8 cellular contexts compared by ENCODE assay signal in the genomic region with DNA sequence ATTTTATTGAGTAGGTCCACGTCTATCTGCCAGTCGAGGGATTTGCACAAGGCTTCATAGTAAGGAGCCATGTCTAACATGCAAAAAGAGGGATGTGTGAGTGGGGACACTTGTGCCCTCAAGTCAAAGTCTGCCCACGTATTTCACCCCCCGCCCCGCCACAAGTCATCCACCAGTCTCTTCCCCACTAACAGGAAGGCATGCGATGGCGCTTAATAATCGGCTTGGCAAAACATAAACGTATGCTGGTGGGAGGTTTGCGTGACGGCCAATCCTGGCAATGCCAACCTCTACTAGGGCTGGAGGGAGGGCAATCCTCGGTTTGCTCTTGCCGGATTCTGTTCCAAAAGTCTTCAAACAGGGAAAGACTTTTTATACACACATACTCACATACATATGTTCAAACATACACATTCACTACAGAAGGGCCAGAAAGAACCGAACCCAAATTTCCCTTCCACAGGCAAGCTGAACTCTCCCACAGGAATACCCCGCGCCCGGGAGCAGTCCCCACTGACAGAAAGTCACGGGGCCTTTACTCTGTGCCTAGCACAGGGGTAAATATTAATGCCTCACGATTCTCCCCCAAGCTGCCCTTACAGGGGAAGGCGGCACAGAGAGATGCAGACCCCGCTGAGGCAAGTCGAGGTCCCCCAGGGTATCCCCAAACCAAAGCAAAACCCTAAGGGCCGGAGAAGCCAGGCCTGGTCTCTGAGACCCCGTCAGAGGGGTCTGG. TPM values are rescaled to one million over a fixed set of nuclear protein-coding genes. Genes with fewer than 3 reads are reported as not detected.
DNase-seq lines count a peak whose midpoint lies in the region; ATAC-seq and TF ChIP-seq lines count a peak whose summit lies in the region.

No MANE protein-coding gene starts in this region.

- intact Hi-C loops in Caco-2 (cut with micrococcal nuclease; ENCODE audit: unreplicated experiment): loop anchor here (2.0 kb wide), 1 partner anchor 462 kb away; no protein-coding TSS in a partner anchor

- no peaks in the 10 kb centered on the region for H3K9me3 ChIP-seq in Caco-2
- no peaks in the 10 kb centered on the region for H3K9me3 ChIP-seq in parathyroid adenoma (ENCODE audit: control insufficient read depth, low read length)

- peak overlapping the region; percentile 96 for H2AFZ ChIP-seq in parathyroid adenoma

- TSS peak; percentile 55 for BruUV-seq in Caco-2 (replicated peaks; lab: Mats Ljungman, UMichigan)

- H3K27me3 ChIP-seq in Caco-2 (replicated peaks; ENCODE audit: control insufficient read depth, insufficient read depth, low read length) (no peaks in the 10 kb centered on the region), parathyroid adenoma (ENCODE audit: control insufficient read depth, insufficient read depth, low read length) (no peaks in the 10 kb centered on the region)

- H3K79me2 ChIP-seq in parathyroid adenoma: peaks cover 22% of the 10 kb centered on the region

- peaks cover 47% of the 10 kb centered on the region for H3K36me3 Mint-ChIP-seq in Caco-2 (ENCODE audit: insufficient read depth, unreplicated experiment)
- peaks cover 38% of the 10 kb centered on the region for H3K36me3 Mint-ChIP-seq in activated CD4-positive, alpha-beta memory T cell treated with anti-CD3 and anti-CD28 coated beads, Interleukin-2, amount 10 ng/mL, durations not matched to agents 7 days and 5 days (ENCODE audit: low read depth)

- H3K27ac Mint-ChIP-seq in Caco-2 (ENCODE audit: unreplicated experiment): peak overlapping the region; percentile 57
- H3K27ac Mint-ChIP-seq in activated CD4-positive, alpha-beta memory T cell treated with anti-CD3 and anti-CD28 coated beads, Interleukin-2, amount 10 ng/mL, durations not matched to agents 7 days and 5 days: peak overlapping the region; percentile 86

- H3K9ac ChIP-seq in parathyroid adenoma: peak overlapping the region; percentile 83

- CTCF ChIA-PET in Caco-2 (lab: Charles Lee): interaction anchor here (0.7 to 1.3 kb wide), 2 partner anchors 14 to 30 kb away, joined by 3 read pairs; no protein-coding TSS in a partner anchor
- CTCF ChIA-PET in activated CD4-positive, alpha-beta memory T cell treated with anti-CD3 and anti-CD28 coated beads, Interleukin-2, amount 10 ng/mL, durations not matched to agents 7 days and 5 days (lab: Charles Lee): interaction anchor here (0.6 to 2.9 kb wide), 20 partner anchors 12 to 462 kb away, joined by 3 to 25 read pairs (median 8); partner anchors contain the start of genes ATXN7 and THOC7

- no peaks in the 10 kb centered on the region for H3K9me3 Mint-ChIP-seq in Caco-2 (ENCODE audit: unreplicated experiment)
- H3K9me3 Mint-ChIP-seq in activated CD4-positive, alpha-beta memory T cell treated with anti-CD3 and anti-CD28 coated beads, Interleukin-2, amount 10 ng/mL, durations not matched to agents 7 days and 5 days: no peaks in the 10 kb centered on the region

- ATAC-seq in HG02885 (IDR thresholded peaks at IDR 0.05; ENCODE audit: poor library complexity, unreplicated experiment) (peak; percentile 16), GM18868 (IDR thresholded peaks at IDR 0.05; ENCODE audit: unreplicated experiment) (no peak)

- peak overlapping the region; percentile 85 for H3K4me2 ChIP-seq in parathyroid adenoma (ENCODE audit: low read length)

- no peaks in the 10 kb centered on the region for H3K27me3 Mint-ChIP-seq in Caco-2 (ENCODE audit: insufficient read depth, unreplicated experiment)
- peaks cover 7% of the 10 kb centered on the region for H3K27me3 Mint-ChIP-seq in activated CD4-positive, alpha-beta memory T cell treated with anti-CD3 and anti-CD28 coated beads, Interleukin-2, amount 10 ng/mL, durations not matched to agents 7 days and 5 days

- H3K4me1 ChIP-seq in Caco-2 (peaks cover 4% of the 10 kb centered on the region; the same call in 1 of the 2 replicates), parathyroid adenoma (peaks cover 6% of the 10 kb centered on the region)

- POLR2A ChIA-PET in Caco-2 (lab: Charles Lee): no interaction called here
- POLR2A ChIA-PET in activated CD4-positive, alpha-beta memory T cell treated with anti-CD3 and anti-CD28 coated beads, Interleukin-2, amount 10 ng/mL, durations not matched to agents 7 days and 5 days (lab: Charles Lee): interaction anchor here (0.7 to 4.4 kb wide), 13 partner anchors 12 to 136 kb away, joined by 3 to 46 read pairs (median 4); partner anchors contain the start of gene SCAANT1

- no peaks in the 10 kb centered on the region for H3K36me3 ChIP-seq in Caco-2 (ENCODE audit: control insufficient read depth, insufficient read depth, low read length)
- H3K36me3 ChIP-seq in parathyroid adenoma (ENCODE audit: control insufficient read depth, insufficient read depth, low read length): no peaks in the 10 kb centered on the region

- peak overlapping the region; percentile 80 for H3K4me3 Mint-ChIP-seq in Caco-2 (ENCODE audit: unreplicated experiment)
- H3K4me3 Mint-ChIP-seq in activated CD4-positive, alpha-beta memory T cell treated with anti-CD3 and anti-CD28 coated beads, Interleukin-2, amount 10 ng/mL, durations not matched to agents 7 days and 5 days: peak overlapping the region; percentile 81

- H3K27ac ChIP-seq in parathyroid adenoma: peak overlapping the region; percentile 82

- H3K4me3 ChIP-seq in Caco-2 (ENCODE audit: low read depth, low read length) (peak overlapping the region; percentile 88), fibroblast of the aortic adventitia (ENCODE audit: low read depth, low read length) (peak overlapping the region; percentile 95), parathyroid adenoma (ENCODE audit: low read depth, low read length) (peak overlapping the region; percentile 97)

- TF ChIP-seq CTCF in Caco-2 (IDR thresholded peaks at IDR 0.05; ENCODE audit: insufficient read depth in 1 of 2, low read depth in 1 of 2, low read length in 1 of 2, severe bottlenecking in 1 of 2, unreplicated experiment in 1 of 2) (no peak), fibroblast of the aortic adventitia (IDR thresholded peaks at IDR 0.05; ENCODE audit: insufficient read depth, low read length) (no peak), parathyroid adenoma (IDR thresholded peaks at IDR 0.05) (no peak)

- DNase-seq in Caco-2 (no peak), fibroblast of the aortic adventitia (ENCODE audit: low read depth) (peak; percentile 20), NCI-H1436 treated with DMSO at 0.1 percent for 48 hours (lab: John Stamatoyannopoulos, UW) (no peak), NCI-H146 (lab: John Stamatoyannopoulos, UW) (no peak)
- peak; percentile 30 for DNase-seq in activated CD4-positive, alpha-beta memory T cell treated with anti-CD3 and anti-CD28 coated beads, Interleukin-2, amount 10 ng/mL, durations not matched to agents 7 days and 5 days

- H3K4me1 Mint-ChIP-seq in Caco-2 (ENCODE audit: low read depth, unreplicated experiment): no peaks in the 10 kb centered on the region
- peaks cover 35% of the 10 kb centered on the region for H3K4me1 Mint-ChIP-seq in activated CD4-positive, alpha-beta memory T cell treated with anti-CD3 and anti-CD28 coated beads, Interleukin-2, amount 10 ng/mL, durations not matched to agents 7 days and 5 days

RNA-seq across cellular contexts. Expression of gene PSMD6, which starts 0.7 kb away (rescaled TPM):
- total RNA-seq in Caco-2 (2022) (96.6 and 100 TPM in 2 replicates), fibroblast of the aortic adventitia (ENCODE audit: low replicate concordance) (67.1 and 72.8 TPM in 2 replicates)
- 10 to 100 TPM; 82.1 to 82.9 TPM for total RNA-seq in activated CD4-positive, alpha-beta memory T cell treated with anti-CD3 and anti-CD28 coated beads, Interleukin-2, amount 10 ng/mL, durations not matched to agents 7 days and 5 days

Comparison
In these comparisons a context has a peak if more than half of its experiments do, and no peak if none do; other contexts are left out.
1. DNase-seq: peak in activated CD4-positive, alpha-beta memory T cell treated with anti-CD3 and anti-CD28 coated beads, Interleukin-2, amount 10 ng/mL, durations not matched to agents 7 days and 5 days (single experiment) and fibroblast of the aortic adventitia (single experiment); none in Caco-2 (0 of 2), NCI-H1436 treated with DMSO at 0.1 percent for 48 hours (single experiment) and NCI-H146 (single experiment).
2. Peak in every context shown above with its lines, with median percentiles within 50 percentile points of each other: H3K4me3 ChIP-seq.